8 cellular contexts compared by ENCODE assay signal in genomic region chr4:39977489-39978377, GRCh38. TPM values are rescaled to one million over a fixed set of nuclear protein-coding genes. Genes with fewer than 3 reads are reported as not detected.
DNase-seq lines count a peak whose midpoint lies in the region; ATAC-seq and TF ChIP-seq lines count a peak whose summit lies in the region.

TSS of gene PDS5A (minus strand) at chr4:39977911. CDS start at chr4:39976577, 1,334 bp downstream.

- peak within 1 kb of the TSS; percentile 96 for H3K4me3 ChIP-seq in IMR-90 (ENCODE audit: insufficient read depth, low read depth, low read length)
- H3K4me3 ChIP-seq in OCI-LY7 (ENCODE audit: low read depth, low read length, poor library complexity, severe bottlenecking) = peak within 1 kb of the TSS; percentile 86
- peak within 1 kb of the TSS; percentile 80 to 84 for H3K4me3 ChIP-seq in mucosa of rectum (ENCODE audit: low read length in 2 of 2)

- H4K20me1 ChIP-seq in IMR-90 (ENCODE audit: insufficient read depth, low read length) (peaks cover 24% of the 10 kb centered on the region), OCI-LY7 (ENCODE audit: insufficient read depth, low read length) (peaks cover 10% of the 10 kb centered on the region; the same call in 1 of the 2 replicates)

- dilution Hi-C loops in IMR-90 (cut with HindIII; ENCODE audit: low sequenced_read_pairs, unreplicated experiment) = no loop called here

- in situ Hi-C loops in IMR-90 (cut with MboI; ENCODE audit: low sequenced_read_pairs) = loop anchor here (10.0 kb wide), 1 partner anchor 513 kb away; no protein-coding TSS in a partner anchor

- peak within 1 kb of the TSS; percentile 31; the same call in 1 of the 3 replicates for H2BK15ac ChIP-seq in IMR-90 (ENCODE audit: low read depth, low read length)

- no peaks in the 10 kb centered on the region for H3K9me3 ChIP-seq in IMR-90 (ENCODE audit: control insufficient read depth, insufficient read depth, low read length)
- no peaks in the 10 kb centered on the region for H3K9me3 ChIP-seq in OCI-LY7 (ENCODE audit: low read length)
- H3K9me3 ChIP-seq in mucosa of rectum (ENCODE audit: control insufficient read depth in 2 of 2, low read length in 2 of 2) = no peaks in the 10 kb centered on the region

- POLR2A ChIA-PET in IMR-90 (lab: Charles Lee; ENCODE audit: unreplicated experiment) (no interaction called here), OCI-LY7 (lab: Charles Lee) (interaction anchor here (0.7 to 1.8 kb wide), 9 partner anchors 7 to 537 kb away, joined by 3 to 5 read pairs (median 3); partner anchors contain the start of gene UBE2K)

- TF ChIP-seq RAD21 in IMR-90 (IDR thresholded peaks at IDR 0.05; ENCODE audit: low read length) = peak; percentile 71

- intact Hi-C loops in IMR-90 (cut with micrococcal nuclease) = loop anchor here (1.0 to 5.0 kb wide), 4 partner anchors 80 to 450 kb away; partner anchors contain the start of genes N4BP2, SMIM14 and UGDH
- intact Hi-C loops in OCI-LY7 (cut with micrococcal nuclease; ENCODE audit: unreplicated experiment) = loop anchor here (1.0 to 5.0 kb wide), 6 partner anchors 75 to 451 kb away; partner anchors contain the start of genes N4BP2 and UGDH

- peak within 1 kb of the TSS; percentile 91 for H4K5ac ChIP-seq in IMR-90 (ENCODE audit: low read depth, low read length)

- peak within 1 kb of the TSS; percentile 91 for H3K27ac ChIP-seq in IMR-90 (ENCODE audit: insufficient read depth, low read length)
- H3K27ac ChIP-seq in OCI-LY7 (ENCODE audit: low read depth, low read length, poor library complexity, severe bottlenecking) = peak within 1 kb of the TSS; percentile 86
- peak within 1 kb of the TSS; percentile 89 for H3K27ac ChIP-seq in epithelial cell of prostate
- H3K27ac ChIP-seq in mucosa of rectum (ENCODE audit: low read depth in 2 of 2, low read length in 2 of 2) = peak within 1 kb of the TSS; percentile 79 to 87

- H3K4me2 ChIP-seq in IMR-90 (ENCODE audit: low read depth, low read length) (peak within 1 kb of the TSS; percentile 95), OCI-LY7 (ENCODE audit: low read length) (peak within 1 kb of the TSS; percentile 83)

- H2BK20ac ChIP-seq in IMR-90 (ENCODE audit: low read depth, low read length) = peak within 1 kb of the TSS; percentile 77; the same call in 1 of the 2 replicates

- peaks cover 8 to 34% of the 10 kb centered on the region in 2 experiments; a peak in 3 of 4 replicates for H3K79me1 ChIP-seq in IMR-90 (ENCODE audit: low read depth in 1 of 2, low read length in 2 of 2)

- peak within 1 kb of the TSS; percentile 82 for H2BK5ac ChIP-seq in IMR-90 (ENCODE audit: low read depth, low read length, poor library complexity, severe bottlenecking)

- peaks cover 2% of the 10 kb centered on the region for H3K4me1 ChIP-seq in IMR-90 (ENCODE audit: control insufficient read depth, insufficient read depth, low read length)
- H3K4me1 ChIP-seq in OCI-LY7 (ENCODE audit: insufficient read depth, low read length, poor library complexity, severe bottlenecking) = peaks cover 25% of the 10 kb centered on the region
- H3K4me1 ChIP-seq in mucosa of rectum (ENCODE audit: control insufficient read depth in 2 of 2, insufficient read depth in 2 of 2, low read length in 2 of 2) = peaks cover 0 to 9% of the 10 kb centered on the region in 2 donors

- H3K9ac ChIP-seq in IMR-90 (ENCODE audit: low read depth, low read length) (peak within 1 kb of the TSS; percentile 81), mucosa of rectum (ENCODE audit: low read depth in 1 of 2, low read length in 2 of 2) (peak within 1 kb of the TSS; percentile 84 to 94)

- peak within 1 kb of the TSS; percentile 93 for H3K23ac ChIP-seq in IMR-90 (ENCODE audit: low read depth, low read length)

- H2BK120ac ChIP-seq in IMR-90 (ENCODE audit: low read depth, low read length) = peak within 1 kb of the TSS; percentile 71

- H3K14ac ChIP-seq in IMR-90 (replicated peaks; ENCODE audit: low read depth, low read length) = peak within 1 kb of the TSS; percentile 95

- peak within 1 kb of the TSS; percentile 78 for H3K18ac ChIP-seq in IMR-90 (ENCODE audit: low read depth, low read length)

- peaks cover 11% of the 10 kb centered on the region for H3K36me3 ChIP-seq in IMR-90 (ENCODE audit: control insufficient read depth, insufficient read depth, low read length)
- peaks cover 40% of the 10 kb centered on the region for H3K36me3 ChIP-seq in OCI-LY7 (ENCODE audit: insufficient read depth, low read length)
- H3K36me3 ChIP-seq in mucosa of rectum (ENCODE audit: control insufficient read depth in 2 of 2, insufficient read depth in 2 of 2, low read length in 2 of 2) = peaks cover 7 to 14% of the 10 kb centered on the region in 2 donors

- no peak within 1 kb of the TSS for H2AK5ac ChIP-seq in IMR-90 (ENCODE audit: low read depth, low read length)

- 0% methylated on average over 34 of the region's 117 CpGs; no CpG with 5 or more reads in 1 of the 2 experiments for WGBS in IMR-90 (ENCODE audit: extremely low coverage in 2 of 2, insufficient read length in 1 of 2), 2 experiments

- peaks cover 48% of the 10 kb centered on the region for H3K79me2 ChIP-seq in OCI-LY7 (ENCODE audit: insufficient read depth, low read depth, low read length)

- TF ChIP-seq CTCF in IMR-90 (conservative IDR thresholded peaks at IDR 0.05; ENCODE audit: low read depth, low read length) = peak; percentile 99
- TF ChIP-seq CTCF in OCI-LY7 (conservative IDR thresholded peaks at IDR 0.05; ENCODE audit: low read length) = peak; percentile 80

- ATAC-seq in GM21528 (IDR thresholded peaks at IDR 0.05; ENCODE audit: low FRiP score, unreplicated experiment) (peak; percentile 79), IMR-90 (ENCODE audit: low read depth) (peak; percentile 89)

- BruUV-seq in IMR-90 (replicated peaks; lab: Mats Ljungman, UMichigan) = no TSS peak
- BruUV-seq in OCI-LY7 (replicated peaks; lab: Mats Ljungman, UMichigan) = no TSS peak

- H3K27me3 ChIP-seq in IMR-90 (ENCODE audit: control insufficient read depth, insufficient read depth, low read length) = no peaks in the 10 kb centered on the region
- no peaks in the 10 kb centered on the region for H3K27me3 ChIP-seq in mucosa of rectum (ENCODE audit: control insufficient read depth in 2 of 2, insufficient read depth in 2 of 2, low read length in 2 of 2)

- TF ChIP-seq POLR2A in IMR-90 (IDR thresholded peaks at IDR 0.05; ENCODE audit: low read depth, low read length) = peak; percentile 62

- CTCF ChIA-PET in IMR-90 (lab: Yijun Ruan, JAX) (interaction anchor here (0.6 to 1.3 kb wide), 3 partner anchors 131 to 235 kb away, joined by 3 to 9 read pairs (median 6); no protein-coding TSS in a partner anchor), OCI-LY7 (lab: Charles Lee; ENCODE audit: unreplicated experiment) (interaction anchor here (0.9 kb wide), 1 partner anchor 339 kb away, joined by 3 read pairs; no protein-coding TSS in a partner anchor)

- H2AFZ ChIP-seq in IMR-90 (replicated peaks; ENCODE audit: low read length, poor library complexity) (peak within 1 kb of the TSS; percentile 95), OCI-LY7 (ENCODE audit: low read length) (peak within 1 kb of the TSS; percentile 97)

- peak within 1 kb of the TSS; percentile 71 to 98 for H4K8ac ChIP-seq in IMR-90 (ENCODE audit: low read depth in 2 of 2, low read length in 2 of 2)

- H3K9me1 ChIP-seq in IMR-90 (ENCODE audit: insufficient read depth, low read length) = peaks cover 5% of the 10 kb centered on the region

- peak within 1 kb of the TSS; percentile 76 for H3K56ac ChIP-seq in IMR-90 (ENCODE audit: extremely low read depth, insufficient read depth, low read length)

- H2AK9ac ChIP-seq in IMR-90 (replicated peaks; ENCODE audit: low read depth, low read length, poor library complexity) = peak within 1 kb of the TSS; percentile 96

- no peaks in the 10 kb centered on the region for H3K9me2 ChIP-seq in OCI-LY7 (ENCODE audit: insufficient read depth, low read length)

- peak; percentile 55 for DNase-seq in DMS 273 treated with DMSO at 0.1 percent for 48 hours (lab: John Stamatoyannopoulos, UW)
- peak; percentile 84 for DNase-seq in IMR-90
- peak; percentile 96 for DNase-seq in OCI-LY7 (ENCODE audit: low spot score)
- peak; percentile 81 for DNase-seq in activated T-cell treated with anti-CD3 and anti-CD28 coated beads for 4 hours
- peak; percentile 29 for DNase-seq in epithelial cell of prostate (ENCODE audit: low read depth, low spot score)
- DNase-seq in stimulated activated CD8-positive, alpha-beta memory T cell treated with anti-CD3 and anti-CD28 coated beads, Interleukin-4, amount 100 ng/mL, for 48 hours = peak; percentile 91

- peak within 1 kb of the TSS; percentile 90 for H4K91ac ChIP-seq in IMR-90 (ENCODE audit: insufficient read depth, low read depth, low read length)

- H3K4ac ChIP-seq in IMR-90 (ENCODE audit: low read depth, low read length) = peak within 1 kb of the TSS; percentile 93

TF ChIP-seq in IMR-90, 13 proteins besides CTCF, POLR2A, EP300 and RAD21 (continues in another document):
- TF ChIP-seq FOS (IDR thresholded peaks at IDR 0.05; ENCODE audit: low read depth, low read length) (no peak), BHLHE40 (IDR thresholded peaks at IDR 0.05; ENCODE audit: low read depth, low read length) (peak; percentile 88), ELK1 (IDR thresholded peaks at IDR 0.05; ENCODE audit: borderline replicate concordance, low read depth, low read length) (no peak), RFX5 (IDR thresholded peaks at IDR 0.05; ENCODE audit: low read depth, low read length) (no peak), USF2 (IDR thresholded peaks at IDR 0.05; ENCODE audit: low read depth, low read length) (peak; percentile 7; the same call in 1 of the 2 replicates), RCOR1 (IDR thresholded peaks at IDR 0.05; ENCODE audit: insufficient replicate concordance, low read length) (no peak)

RNA-seq across cellular contexts. Expression of gene PDS5A, which starts in this region (rescaled TPM):
- total RNA-seq in IMR-90 (2012; rRNA removed) = 33.5 and 53.0 TPM in 2 replicates
- polyA plus RNA-seq in IMR-90 (2012; rRNA removed) = 12.3 and 16.3 TPM in 2 replicates
- polyA plus RNA-seq in IMR-90 (2012; cell fraction: cytosol; rRNA removed) = 2.4 and 4.1 TPM in 2 replicates
- polyA plus RNA-seq in IMR-90 (2012; cell fraction: nucleus; rRNA removed; ENCODE audit: low replicate concordance) = 3.2 and 17.5 TPM in 2 replicates
- 65.3 and 69.5 TPM in 2 replicates for total RNA-seq in OCI-LY7 (2014; rRNA removed; shearing (Covaris generic))
- total RNA-seq in OCI-LY7 (2022) = 113 and 114 TPM in 2 replicates

Comparison
In these comparisons a context has a peak if more than half of its experiments do, and no peak if none do; other contexts are left out.
1. Peak in every context shown above with its lines: DNase-seq, ATAC-seq, H3K4me3 ChIP-seq and H3K27ac ChIP-seq.
2. DNase-seq: peak in every context shown above with its lines; median percentile 96 in OCI-LY7; 91 in stimulated activated CD8-positive, alpha-beta memory T cell treated with anti-CD3 and anti-CD28 coated beads, Interleukin-4, amount 100 ng/mL, for 48 hours; 84 in IMR-90; 81 in activated T-cell treated with anti-CD3 and anti-CD28 coated beads for 4 hours; 55 in DMS 273 treated with DMSO at 0.1 percent for 48 hours; 29 in epithelial cell of prostate.